9 cellular contexts compared by ENCODE assay signal in the genomic region with DNA sequence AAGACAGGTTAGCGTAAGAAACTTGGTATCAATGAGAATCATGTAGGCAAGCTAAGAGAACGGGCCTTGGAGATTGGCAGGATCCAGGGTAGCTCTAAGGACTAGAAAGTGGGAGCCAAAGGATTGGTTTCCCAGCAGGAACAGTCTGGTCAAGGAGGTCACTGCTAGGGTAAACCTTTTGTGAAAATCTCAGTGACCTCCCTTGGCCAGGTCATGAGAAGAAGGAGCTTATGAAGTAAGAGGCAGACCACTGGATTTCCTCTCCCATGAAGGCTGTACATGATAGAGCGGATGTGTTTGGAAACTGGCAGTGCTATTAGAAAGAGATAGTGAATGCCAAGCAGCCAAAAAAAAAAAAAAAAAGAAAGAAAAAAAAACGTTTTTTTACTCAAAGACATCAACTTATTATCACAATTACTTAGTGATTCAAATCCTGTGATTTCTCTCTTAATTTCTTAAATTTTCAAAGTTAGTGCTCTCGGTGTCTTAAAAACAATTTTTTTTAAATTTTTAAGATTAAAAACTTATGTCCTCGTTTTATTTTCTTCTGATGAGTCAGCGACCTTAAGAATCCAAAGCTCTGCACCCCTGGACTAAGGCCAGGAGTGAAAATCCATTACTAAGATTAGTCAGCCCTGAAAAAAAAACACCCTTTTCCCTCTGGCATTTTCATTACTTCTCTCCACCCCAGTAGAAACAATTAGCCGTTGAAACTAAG.
A peak's percentile ranks its signal among the peaks of the same experiment; 100 is the strongest.
DNase-seq lines count a peak whose midpoint lies in the region; ATAC-seq, FAIRE-seq and TF ChIP-seq lines count a peak whose summit lies in the region.
"Had no signal": no experiment of that assay in that cellular context is flagged by ENCODE, and none has a peak within 500 bp of the region (broad histone marks: within the 10 kb centered on the region; RNA-seq: fewer than 3 reads in every experiment).

No MANE protein-coding gene starts in this region.

- 49 to 50% methylated on average over 8 of the region's 8 CpGs for WGBS in testis, 2 donors

- TF ChIP-seq POLR2A in testis (IDR thresholded peaks at IDR 0.05), result no peak

- H3K9me3 ChIP-seq in kidney (ENCODE audit: control insufficient read depth in 1 of 2, low read length in 2 of 2) (no peaks in the 10 kb centered on the region), testis (no peaks in the 10 kb centered on the region)

- H3K9me3 Mint-ChIP-seq in brain, result no peaks in the 10 kb centered on the region

- no peak for ATAC-seq in GM18909 (IDR thresholded peaks at IDR 0.05; ENCODE audit: poor library complexity, unreplicated experiment)
- ATAC-seq in GM21515 (IDR thresholded peaks at IDR 0.05; ENCODE audit: unreplicated experiment), result no peak

- DNase-seq in HPDE6-E6E7 (ENCODE audit: extremely low spot score), result peak; percentile 64
- DNase-seq in kidney, result no peak
- peak; percentile 54 for DNase-seq in testis
- DNase-seq in iPS-NIHi7 (ENCODE audit: extremely low spot score), result no peak
- DNase-seq in CD1c-positive myeloid dendritic cell (ENCODE audit: extremely low spot score), result no peak

- no peaks in the 10 kb centered on the region for H3K36me3 ChIP-seq in kidney (ENCODE audit: control insufficient read depth in 1 of 2, insufficient read depth in 2 of 2, low read length in 2 of 2)
- H3K36me3 ChIP-seq in testis (ENCODE audit: low read depth, missing control alignments), result no peaks in the 10 kb centered on the region

- peaks cover 11% of the 10 kb centered on the region in 2 donors for H3K4me1 ChIP-seq in kidney (ENCODE audit: control insufficient read depth in 1 of 2, insufficient read depth in 1 of 2, low read depth in 1 of 2, low read length in 2 of 2)
- H3K4me1 ChIP-seq in testis, result peaks cover 5% of the 10 kb centered on the region

- peak; percentile 94 for FAIRE-seq in kidney (lab: Jason Lieb, UNC)

- no peak overlapping the region for H3K9ac ChIP-seq in kidney (ENCODE audit: low read length in 2 of 2)

- H3K4me1 Mint-ChIP-seq in brain, result peaks cover 17% of the 10 kb centered on the region

- H3K27me3 Mint-ChIP-seq in brain, result peaks cover 3% of the 10 kb centered on the region

- H3K36me3 Mint-ChIP-seq in brain, result no peaks in the 10 kb centered on the region

- TF ChIP-seq CTCF in brain (conservative IDR thresholded peaks at IDR 0.05) (no peak), kidney (IDR thresholded peaks at IDR 0.05; ENCODE audit: borderline replicate concordance, extremely low read depth, insufficient read depth) (no peak), testis (IDR thresholded peaks at IDR 0.05) (no peak)

- peak overlapping the region in 3 of 5 experiments; percentile 1 to 92 (median 59) for H3K27ac Mint-ChIP-seq in brain

- H3K27ac ChIP-seq in kidney (ENCODE audit: low read depth in 2 of 2, low read length in 2 of 2) (peak overlapping the region; percentile 71 to 78), testis (peak overlapping the region; percentile 52 to 69)
- H3K27ac ChIP-seq: VCaP had no signal

- H3K27me3 ChIP-seq in testis, result no peaks in the 10 kb centered on the region

- intact Hi-C loops in kidney (cut with DNase I) (no loop called here), testis (cut with DNase I; ENCODE audit: low total_unique reads) (no loop called here)

- peak overlapping the region in 1 of 2 donors; percentile 14 for H3K4me3 ChIP-seq in kidney (ENCODE audit: low read length in 2 of 2)
- no peak overlapping the region for H3K4me3 ChIP-seq in testis

- peak overlapping the region in 2 of 5 experiments; percentile 20 to 32 for H3K4me3 Mint-ChIP-seq in brain

Comparison
In these comparisons a context has a peak if more than half of its experiments do, and no peak if none do; other contexts are left out.
1. DNase-seq: peak in HPDE6-E6E7 (single experiment) and testis (single experiment); none in kidney (single experiment), iPS-NIHi7 (single experiment) and CD1c-positive myeloid dendritic cell (single experiment).